17 cellular contexts compared by ENCODE assay signal in the genomic region with DNA sequence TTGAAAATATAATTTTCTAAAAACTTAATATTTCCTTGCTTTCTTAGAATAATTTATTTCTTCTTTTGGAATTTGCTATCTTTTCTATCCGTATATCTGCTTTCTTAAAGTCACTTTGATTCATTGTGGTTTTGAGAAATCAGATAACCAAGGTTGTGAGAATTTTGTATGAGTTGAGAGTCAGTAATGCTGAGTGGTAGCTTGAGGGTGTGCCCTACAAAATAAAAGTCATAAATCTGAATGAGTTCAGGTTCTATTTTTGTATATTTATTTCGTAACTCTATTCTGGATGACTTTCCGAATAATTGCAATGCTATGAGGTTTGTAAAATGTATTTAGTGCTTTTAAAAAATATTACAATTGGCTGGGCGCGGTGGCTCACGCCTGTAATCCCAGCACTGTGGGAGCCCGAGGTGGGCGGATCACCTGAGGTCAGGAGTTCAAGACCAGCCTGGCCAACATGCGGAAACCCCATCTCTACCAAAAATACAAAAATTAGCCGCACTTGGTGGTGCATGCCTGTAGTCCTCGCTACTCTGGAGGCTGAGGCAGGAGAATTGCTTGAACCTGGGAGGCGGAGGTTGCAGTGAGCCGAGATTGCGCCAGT. TPM values are rescaled to one million over a fixed set of nuclear protein-coding genes. Genes with fewer than 3 reads are reported as not detected.
DNase-seq lines count a peak whose midpoint lies in the region; ATAC-seq and TF ChIP-seq lines count a peak whose summit lies in the region.
"Had no signal": no experiment of that assay in that cellular context is flagged by ENCODE, and none has a peak within 500 bp of the region (broad histone marks: within the 10 kb centered on the region; RNA-seq: fewer than 3 reads in every experiment).

No MANE protein-coding gene starts in this region.

- POLR2A ChIA-PET in SK-N-SH (lab: Yijun Ruan, JAX) = interaction anchor here (0.7 kb wide), 1 partner anchor 68 kb away, joined by 4 read pairs; no protein-coding TSS in a partner anchor
- POLR2A ChIA-PET in RWPE1 (lab: Yijun Ruan, JAX; ENCODE audit: low non-redundant PET) = no interaction called here

- H4K20me1 ChIP-seq in SK-N-SH (ENCODE audit: insufficient read depth) = no peaks in the 10 kb centered on the region; the same call in 1 of the 2 replicates

- H3K36me3 ChIP-seq in SK-N-SH (replicated peaks in 1 of 2; ENCODE audit: control insufficient read depth in 1 of 2, insufficient read depth in 2 of 2, low read length in 1 of 2) = peaks cover 0 to 10% of the 10 kb centered on the region in 2 experiments
- H3K36me3 ChIP-seq: transverse colon had no signal

- TF ChIP-seq RAD21 in SK-N-SH (IDR thresholded peaks at IDR 0.05; ENCODE audit: low read length) = no peak

- no peak for TF ChIP-seq EP300 in SK-N-SH (IDR thresholded peaks at IDR 0.05; ENCODE audit: borderline replicate concordance in 1 of 2, low read depth in 1 of 2, low read length in 1 of 2)

- H2AFZ ChIP-seq in SK-N-SH (ENCODE audit: low read depth) = no peak overlapping the region

- no peak overlapping the region for H3K9ac ChIP-seq in SK-N-SH

- no peak overlapping the region for H3K4me2 ChIP-seq in SK-N-SH

- H3F3A ChIP-seq in SK-N-SH (replicated peaks; ENCODE audit: insufficient read depth) = peaks cover 26% of the 10 kb centered on the region

- no peaks in the 10 kb centered on the region for H3K4me1 ChIP-seq in SK-N-SH (ENCODE audit: control insufficient read depth in 1 of 2, insufficient read depth in 2 of 2, low read depth in 1 of 2, low read length in 1 of 2)

- H3K9me2 ChIP-seq in SK-N-SH = no peaks in the 10 kb centered on the region

- TF ChIP-seq CTCF in SK-N-SH (IDR thresholded peaks at IDR 0.05) (no peak), RWPE1 (conservative IDR thresholded peaks at IDR 0.05; ENCODE audit: low read depth) (no peak), fibroblast of pulmonary artery (IDR thresholded peaks at IDR 0.05; ENCODE audit: low read length, missing control alignments) (no peak)

- peak overlapping the region in 1 of 2 experiments; percentile 34; a peak in 2 of 4 replicates for H3K27ac ChIP-seq in SK-N-SH (ENCODE audit: low read depth in 2 of 2, low read length in 1 of 2)
- H3K27ac ChIP-seq in RWPE1 = peak overlapping the region; percentile 78
- H3K27ac ChIP-seq: 22Rv1, transverse colon had no signal

- DNase-seq in SK-N-SH = no peak
- peak; percentile 37 for DNase-seq in RWPE1 (ENCODE audit: low spot score)
- DNase-seq in fibroblast of pulmonary artery (ENCODE audit: low read depth) = peak; percentile 51
- no peak for DNase-seq in glomerular visceral epithelial cell (ENCODE audit: extremely low spot score)
- DNase-seq: activated naive CD4-positive, alpha-beta T cell treated with anti-CD3 and anti-CD28 coated beads for 36 hours; caudate nucleus; GF-D8; hypothalamus; naive B cell; NCI-H1417 treated with DMSO at 0.1 percent for 48 hours; stimulated activated CD4-positive, alpha-beta T cell treated with anti-CD3 and anti-CD28 coated beads, Interleukin-1b, Interleukin-23, amount 100 ng/mL, for 48 hours; transverse colon had no signal

- H3K79me2 ChIP-seq in SK-N-SH (ENCODE audit: insufficient read depth) = peaks cover 81% of the 10 kb centered on the region

- CTCF ChIA-PET in SK-N-SH (lab: Yijun Ruan, JAX) = no interaction called here
- CTCF ChIA-PET in RWPE1 (lab: Yijun Ruan, JAX) = no interaction called here

- WGBS in SK-N-SH (ENCODE audit: low lambda C conversion rate) = 88% methylated on average over 14 of the region's 14 CpGs

- H3K4me3 ChIP-seq in SK-N-SH (ENCODE audit: low read depth in 2 of 2, low read length in 1 of 2) = no peak overlapping the region
- H3K4me3 ChIP-seq in fibroblast of pulmonary artery (replicated peaks; ENCODE audit: low read depth, low read length) = no peak overlapping the region
- H3K4me3 ChIP-seq: transverse colon had no signal

- ATAC-seq in SK-N-SH treated with all-trans-retinoic acid at 6 μM for 48 hours (no peak), GM21529 (IDR thresholded peaks at IDR 0.05; ENCODE audit: unreplicated experiment) (no peak), HG03139 (IDR thresholded peaks at IDR 0.05; ENCODE audit: unreplicated experiment) (no peak), GM18520 (IDR thresholded peaks at IDR 0.05; ENCODE audit: unreplicated experiment) (no peak)

- H3K27me3 ChIP-seq in SK-N-SH (ENCODE audit: insufficient read depth) = no peaks in the 10 kb centered on the region
- H3K27me3 ChIP-seq: transverse colon had no signal

- H3K9me3 ChIP-seq in SK-N-SH = no peaks in the 10 kb centered on the region
- H3K9me3 ChIP-seq: transverse colon had no signal

TF ChIP-seq in SK-N-SH, 30 proteins besides CTCF, POLR2A, EP300 and RAD21:
- TF ChIP-seq PBX3 (IDR thresholded peaks at IDR 0.05) (peak; percentile 37; the same call in 1 of the 2 replicates), MEF2A (IDR thresholded peaks at IDR 0.05; ENCODE audit: borderline replicate concordance, low read depth) (0 out of 2 replicates have a peak, but pooled peaks have one; percentile 30), NRF1 (IDR thresholded peaks at IDR 0.05; ENCODE audit: low read depth, low read length) (no peak), SIN3A (IDR thresholded peaks at IDR 0.05; ENCODE audit: borderline replicate concordance, low read depth, low read length) (no peak)

TF ChIP-seq in SK-N-SH treated with all-trans-retinoic acid at 6 μM for 48 hours, 23 proteins besides CTCF, POLR2A, EP300 and RAD21:
- TF ChIP-seq, protein P1, sequence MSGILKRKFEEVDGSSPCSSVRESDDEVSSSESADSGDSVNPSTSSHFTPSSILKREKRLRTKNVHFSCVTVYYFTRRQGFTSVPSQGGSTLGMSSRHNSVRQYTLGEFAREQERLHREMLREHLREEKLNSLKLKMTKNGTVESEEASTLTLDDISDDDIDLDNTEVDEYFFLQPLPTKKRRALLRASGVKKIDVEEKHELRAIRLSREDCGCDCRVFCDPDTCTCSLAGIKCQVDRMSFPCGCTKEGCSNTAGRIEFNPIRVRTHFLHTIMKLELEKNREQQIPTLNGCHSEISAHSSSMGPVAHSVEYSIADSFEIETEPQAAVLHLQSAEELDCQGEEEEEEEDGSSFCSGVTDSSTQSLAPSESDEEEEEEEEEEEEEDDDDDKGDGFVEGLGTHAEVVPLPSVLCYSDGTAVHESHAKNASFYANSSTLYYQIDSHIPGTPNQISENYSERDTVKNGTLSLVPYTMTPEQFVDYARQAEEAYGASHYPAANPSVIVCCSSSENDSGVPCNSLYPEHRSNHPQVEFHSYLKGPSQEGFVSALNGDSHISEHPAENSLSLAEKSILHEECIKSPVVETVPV (CRISPR knock-in tag; IDR thresholded peaks at IDR 0.05) = no peak
- TF ChIP-seq OSR1 (CRISPR knock-in tag; IDR thresholded peaks at IDR 0.05) = no peak

RNA-seq across cellular contexts. Expression of gene COPS4, which starts 8.9 kb away (rescaled TPM):
- 32.2 and 33.9 TPM in 2 replicates for polyA plus RNA-seq in SK-N-SH (2012; rRNA removed)
- polyA plus RNA-seq in SK-N-SH (2012; cell fraction: cytosol; rRNA removed) = 39.5 and 44.6 TPM in 2 replicates
- 14.3 and 31.8 TPM in 2 replicates for polyA plus RNA-seq in SK-N-SH (2012; cell fraction: nucleus; rRNA removed)

RNA-seq across cellular contexts. Expression of gene LIN54, which starts 33.3 kb away (rescaled TPM):
- polyA plus RNA-seq in SK-N-SH (2012; rRNA removed) = 6.4 and 8.0 TPM in 2 replicates
- polyA plus RNA-seq in SK-N-SH (2012; cell fraction: cytosol; rRNA removed) = 7.4 and 7.5 TPM in 2 replicates
- polyA plus RNA-seq in SK-N-SH (2012; cell fraction: nucleus; rRNA removed) = 2.4 and 5.7 TPM in 2 replicates

Comparison
In these comparisons a context has a peak if more than half of its experiments do, and no peak if none do; other contexts are left out.
1. DNase-seq: peak in RWPE1 (single experiment) and fibroblast of pulmonary artery (single experiment); none in SK-N-SH (single experiment) and glomerular visceral epithelial cell (single experiment).